In genomic region chr1:19461352-19461645, GRCh38 we compare ENCODE assay signal across 19 cellular contexts. TPM values are rescaled to one million over a fixed set of nuclear protein-coding genes. Genes with fewer than 3 reads are reported as not detected.
DNase-seq lines count a peak whose midpoint lies in the region.
"Had no signal": no experiment of that assay in that cellular context is flagged by ENCODE, and none has a peak within 500 bp of the region (broad histone marks: within the 10 kb centered on the region; RNA-seq: fewer than 3 reads in every experiment).

No MANE protein-coding gene starts in this region.

- intact Hi-C loops in activated T-helper 1 cell treated with anti-CD3 and anti-CD28 coated beads, Interleukin-12 subunit alpha, Interleukin-12 subunit beta, Interleukin-2, Interleukin-4 antibody, amounts not matched to agents 30 ng/mL and 10 ng/mL and 1 ng/mL, durations not matched to agents 14 hours and 24 hours and 36 hours (cut with micrococcal nuclease) = loop anchor here (1.0 kb wide), 1 partner anchor 8 kb away; no protein-coding TSS in a partner anchor

- peaks cover 79% of the 10 kb centered on the region for H3K79me2 ChIP-seq in mesendoderm (ENCODE audit: control insufficient read depth, insufficient read depth, low read length)

- H3K27me3 Mint-ChIP-seq in CD8-positive, alpha-beta memory T cell = no peaks in the 10 kb centered on the region
- H3K27me3 Mint-ChIP-seq in activated T-helper 1 cell treated with anti-CD3 and anti-CD28 coated beads, Interleukin-12 subunit alpha, Interleukin-12 subunit beta, Interleukin-2, Interleukin-4 antibody, amounts not matched to agents 30 ng/mL and 10 ng/mL and 1 ng/mL, durations not matched to agents 14 hours and 24 hours and 36 hours (ENCODE audit: insufficient read depth) = no peaks in the 10 kb centered on the region
- H3K27me3 Mint-ChIP-seq: activated B cell treated with CpG ODN at 0.5 μM for 24 hours had no signal

- peak overlapping the region; percentile 68 to 98 (median 85) for H3K27ac Mint-ChIP-seq in CD8-positive, alpha-beta memory T cell
- H3K27ac Mint-ChIP-seq in activated T-helper 1 cell treated with anti-CD3 and anti-CD28 coated beads, Interleukin-12 subunit alpha, Interleukin-12 subunit beta, Interleukin-2, Interleukin-4 antibody, amounts not matched to agents 30 ng/mL and 10 ng/mL and 1 ng/mL, durations not matched to agents 14 hours and 24 hours and 36 hours = peak overlapping the region; percentile 47

- H3K36me3 ChIP-seq in CD8-positive, alpha-beta memory T cell (ENCODE audit: insufficient read depth, low read length) = no peaks in the 10 kb centered on the region
- H3K36me3 ChIP-seq in mesendoderm (ENCODE audit: control insufficient read depth, insufficient read depth, low read length) = no peaks in the 10 kb centered on the region
- H3K36me3 ChIP-seq: tibial artery had no signal

- H4K5ac ChIP-seq in mesendoderm (ENCODE audit: low read length) = no peak overlapping the region

- POLR2A ChIA-PET in CD8-positive, alpha-beta memory T cell (lab: Charles Lee) = interaction anchor here (0.7 to 1.3 kb wide), 2 partner anchors 14 to 15 kb away, joined by 3 to 4 read pairs; no protein-coding TSS in a partner anchor

- no peak overlapping the region for H2BK5ac ChIP-seq in mesendoderm (ENCODE audit: low read length)

- no peaks in the 10 kb centered on the region for H3K27me3 ChIP-seq in CD8-positive, alpha-beta memory T cell (ENCODE audit: insufficient read depth, low read length, poor library complexity, severe bottlenecking)
- H3K27me3 ChIP-seq in mesendoderm (ENCODE audit: insufficient read depth, low read length, poor library complexity) = no peaks in the 10 kb centered on the region
- H3K27me3 ChIP-seq: tibial artery had no signal

- H3K56ac ChIP-seq in mesendoderm (ENCODE audit: low read length) = peak overlapping the region; percentile 32

- H3K4me3 Mint-ChIP-seq in CD8-positive, alpha-beta memory T cell = peak overlapping the region in 3 of 7 donors; percentile 22 to 65 (median 42)
- no peak overlapping the region for H3K4me3 Mint-ChIP-seq in activated T-helper 1 cell treated with anti-CD3 and anti-CD28 coated beads, Interleukin-12 subunit alpha, Interleukin-12 subunit beta, Interleukin-2, Interleukin-4 antibody, amounts not matched to agents 30 ng/mL and 10 ng/mL and 1 ng/mL, durations not matched to agents 14 hours and 24 hours and 36 hours
- H3K4me3 Mint-ChIP-seq: activated B cell treated with CpG ODN at 0.5 μM for 24 hours, CD14-positive monocyte had no signal

- no peak overlapping the region for H4K8ac ChIP-seq in mesendoderm (ENCODE audit: low read depth, low read length)

- H3K4me1 ChIP-seq in CD8-positive, alpha-beta memory T cell (ENCODE audit: insufficient read depth, low read length) = peaks cover 100% of the 10 kb centered on the region
- peaks cover 16% of the 10 kb centered on the region for H3K4me1 ChIP-seq in mesendoderm (ENCODE audit: control insufficient read depth, low read depth, low read length)

- H3K36me3 Mint-ChIP-seq in CD8-positive, alpha-beta memory T cell = peaks cover 0 to 24% (median 4%) of the 10 kb centered on the region in 3 donors
- H3K36me3 Mint-ChIP-seq in activated T-helper 1 cell treated with anti-CD3 and anti-CD28 coated beads, Interleukin-12 subunit alpha, Interleukin-12 subunit beta, Interleukin-2, Interleukin-4 antibody, amounts not matched to agents 30 ng/mL and 10 ng/mL and 1 ng/mL, durations not matched to agents 14 hours and 24 hours and 36 hours (ENCODE audit: low read depth) = peaks cover 31% of the 10 kb centered on the region

- H3K79me1 ChIP-seq in mesendoderm (ENCODE audit: low read length) = peaks cover 34% of the 10 kb centered on the region

- DNase-seq in DMS 273 (lab: John Stamatoyannopoulos, UW; ENCODE audit: unreplicated experiment) = peak; percentile 66
- no peak for DNase-seq in DMS 273 treated with DMSO at 0.1 percent for 48 hours (lab: John Stamatoyannopoulos, UW)
- no peak for DNase-seq in CD8-positive, alpha-beta memory T cell
- no peak for DNase-seq in activated T-helper 1 cell treated with anti-CD3 and anti-CD28 coated beads, Interleukin-12 subunit alpha, Interleukin-12 subunit beta, Interleukin-2, Interleukin-4 antibody, amounts not matched to agents 30 ng/mL and 10 ng/mL and 1 ng/mL, durations not matched to agents 14 hours and 24 hours and 36 hours (ENCODE audit: low spot score)
- DNase-seq in mesendoderm = peak; percentile 60
- no peak for DNase-seq in NCI-H2081 treated with DMSO at 0.1 percent for 48 hours (lab: John Stamatoyannopoulos, UW)
- no peak for DNase-seq in NCI-H69 (lab: John Stamatoyannopoulos, UW)
- no peak for DNase-seq in cerebellar nuclear complex (lab: John Stamatoyannopoulos, UW)
- DNase-seq: activated B cell treated with CpG ODN at 0.5 μM for 24 hours; amygdala; central memory CD4-positive, alpha-beta T cell; left colon; NCI-H1048; NK-92 treated with Interleukin-12 subunit alpha and Interleukin-12 subunit beta, amount 100 ng/mL, for 24 hours; posterior cingulate gyrus; T-helper 1 cell; tibial artery had no signal

- H3K23ac ChIP-seq in mesendoderm (ENCODE audit: low read length) = no peak overlapping the region

- CTCF ChIA-PET in CD8-positive, alpha-beta memory T cell (lab: Charles Lee) = interaction anchor here (1.0 to 3.1 kb wide), 5 partner anchors 9 to 121 kb away, joined by 3 to 11 read pairs (median 5); no protein-coding TSS in a partner anchor

- H3K18ac ChIP-seq in mesendoderm (ENCODE audit: low read length) = no peak overlapping the region

- H3K27ac ChIP-seq in CD8-positive, alpha-beta memory T cell (ENCODE audit: low read depth, low read length) = no peak overlapping the region
- no peak overlapping the region for H3K27ac ChIP-seq in mesendoderm (ENCODE audit: low read depth, low read length)
- H3K27ac ChIP-seq: 22Rv1, tibial artery had no signal

- H3K9me3 ChIP-seq in CD8-positive, alpha-beta memory T cell (ENCODE audit: low read length) = no peaks in the 10 kb centered on the region
- H3K9me3 ChIP-seq: tibial artery had no signal

- H2BK120ac ChIP-seq in mesendoderm (ENCODE audit: low read depth, low read length) = no peak overlapping the region

- H2AK5ac ChIP-seq in mesendoderm (ENCODE audit: low read length) = no peak overlapping the region

- no peak overlapping the region for H3K4me2 ChIP-seq in mesendoderm (ENCODE audit: low read length)

- no peak overlapping the region for H3K9ac ChIP-seq in mesendoderm (ENCODE audit: low read length)

- H3K4me3 ChIP-seq in CD8-positive, alpha-beta memory T cell (ENCODE audit: low read length) = no peak overlapping the region
- no peak overlapping the region for H3K4me3 ChIP-seq in mesendoderm (ENCODE audit: low read length)
- H3K4me3 ChIP-seq: tibial artery had no signal

- H3K4ac ChIP-seq in mesendoderm (ENCODE audit: low read depth, low read length) = no peak overlapping the region

- WGBS in mesendoderm (ENCODE audit: extremely low coverage, insufficient coverage, low lambda C conversion rate) = no CpG with 5 or more reads among the region's 6 CpGs

- H2BK15ac ChIP-seq in mesendoderm (replicated peaks; ENCODE audit: low read depth) = no peak overlapping the region

- H3K4me1 Mint-ChIP-seq in CD8-positive, alpha-beta memory T cell = peaks cover 85 to 96% (median 95%) of the 10 kb centered on the region in 3 donors
- H3K4me1 Mint-ChIP-seq in activated T-helper 1 cell treated with anti-CD3 and anti-CD28 coated beads, Interleukin-12 subunit alpha, Interleukin-12 subunit beta, Interleukin-2, Interleukin-4 antibody, amounts not matched to agents 30 ng/mL and 10 ng/mL and 1 ng/mL, durations not matched to agents 14 hours and 24 hours and 36 hours (ENCODE audit: low read depth) = peaks cover 84% of the 10 kb centered on the region

- no peaks in the 10 kb centered on the region for H3K9me3 Mint-ChIP-seq in CD8-positive, alpha-beta memory T cell
- no peaks in the 10 kb centered on the region for H3K9me3 Mint-ChIP-seq in activated T-helper 1 cell treated with anti-CD3 and anti-CD28 coated beads, Interleukin-12 subunit alpha, Interleukin-12 subunit beta, Interleukin-2, Interleukin-4 antibody, amounts not matched to agents 30 ng/mL and 10 ng/mL and 1 ng/mL, durations not matched to agents 14 hours and 24 hours and 36 hours
- H3K9me3 Mint-ChIP-seq: activated B cell treated with CpG ODN at 0.5 μM for 24 hours, CD14-positive monocyte had no signal

RNA-seq across cellular contexts. Expression of gene CAPZB, which starts 24.0 kb away (rescaled TPM):
- total RNA-seq in CD8-positive, alpha-beta memory T cell = 100 to 1,000 TPM; 284 to 289 TPM
- polyA plus RNA-seq in CD8-positive, alpha-beta memory T cell = 540 TPM
- 317 and 323 TPM in 2 replicates for total RNA-seq in activated T-helper 1 cell treated with anti-CD3 and anti-CD28 coated beads, Interleukin-12 subunit alpha, Interleukin-12 subunit beta, Interleukin-2, Interleukin-4 antibody, amounts not matched to agents 30 ng/mL and 10 ng/mL and 1 ng/mL, durations not matched to agents 14 hours and 24 hours and 36 hours
- 289 TPM for polyA plus RNA-seq in mesendoderm (2013, experiment 1 of 2)
- 292 TPM for polyA plus RNA-seq in mesendoderm (2013, experiment 2 of 2)

Comparison
In these comparisons a context has a peak if more than half of its experiments do, and no peak if none do; other contexts are left out.
1. DNase-seq: peak in DMS 273 (single experiment) and mesendoderm (single experiment); none in DMS 273 treated with DMSO at 0.1 percent for 48 hours (single experiment), CD8-positive, alpha-beta memory T cell (0 of 5), activated T-helper 1 cell treated with anti-CD3 and anti-CD28 coated beads, Interleukin-12 subunit alpha, Interleukin-12 subunit beta, Interleukin-2, Interleukin-4 antibody, amounts not matched to agents 30 ng/mL and 10 ng/mL and 1 ng/mL, durations not matched to agents 14 hours and 24 hours and 36 hours (single experiment), NCI-H2081 treated with DMSO at 0.1 percent for 48 hours (single experiment), NCI-H69 (single experiment) and cerebellar nuclear complex (0 of 2).